In the genomic region with DNA sequence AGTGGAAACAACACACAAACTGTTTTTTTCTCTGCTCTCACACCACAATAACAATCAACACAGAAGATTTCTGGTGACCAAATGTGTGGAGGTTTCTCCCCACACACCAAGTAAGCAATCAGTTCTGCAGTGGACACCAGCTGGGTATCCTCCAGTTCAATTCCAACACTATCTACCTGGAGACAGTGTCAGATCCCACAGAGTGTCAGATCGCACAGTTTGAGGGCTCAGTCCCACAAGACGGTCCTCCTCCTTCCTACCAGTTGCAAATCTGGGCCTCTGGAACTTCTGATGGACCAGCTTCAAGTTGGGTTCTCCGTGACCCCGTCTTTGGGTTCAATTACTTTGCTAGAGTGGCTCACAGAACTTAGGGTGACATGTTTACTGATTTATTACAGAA, we compare ENCODE assay signal across 21 cellular contexts. TPM values are rescaled to one million over a fixed set of nuclear protein-coding genes. Genes with fewer than 3 reads are reported as not detected.
DNase-seq lines count a peak whose midpoint lies in the region; ATAC-seq, FAIRE-seq and TF ChIP-seq lines count a peak whose summit lies in the region.
"Had no signal": no experiment of that assay in that cellular context is flagged by ENCODE, and none has a peak within 500 bp of the region (broad histone marks: within the 10 kb centered on the region; RNA-seq: fewer than 3 reads in every experiment).

No MANE protein-coding gene starts in this region.

- H3K9ac ChIP-seq in GM12878 (ENCODE audit: control insufficient read depth, insufficient read depth, low read length), result no peak overlapping the region
- H3K9ac ChIP-seq in smooth muscle cell (ENCODE audit: low read depth), result no peak overlapping the region
- H3K9ac ChIP-seq: GM23248 had no signal

- TF ChIP-seq RAD21 in GM12878 (IDR thresholded peaks at IDR 0.05; ENCODE audit: insufficient read depth, low read depth, low read length), result no peak

- H3F3A ChIP-seq in smooth muscle cell (ENCODE audit: low read depth), result no peaks in the 10 kb centered on the region

- H3K9me3 ChIP-seq in GM12878 (replicated peaks; ENCODE audit: control insufficient read depth, insufficient read depth, low read length), result no peaks in the 10 kb centered on the region; the same call in 2 of the 3 replicates
- H3K9me3 ChIP-seq in smooth muscle cell (replicated peaks; ENCODE audit: low read depth), result no peaks in the 10 kb centered on the region
- H3K9me3 ChIP-seq: Peyer's patch, SJSA1 had no signal

- POLR2A ChIA-PET in GM12878 (lab: Charles Lee), result interaction anchor here (0.9 kb wide), 1 partner anchor 8 kb away, joined by 5 read pairs; no protein-coding TSS in a partner anchor

- TF ChIP-seq EP300 in GM12878 (IDR thresholded peaks at IDR 0.05; ENCODE audit: borderline replicate concordance in 1 of 2, control insufficient read depth in 1 of 2, low read depth in 2 of 2, low read length in 2 of 2), result no peak

- H2AFZ ChIP-seq in GM12878 (ENCODE audit: control insufficient read depth, low read depth, low read length) (no peak overlapping the region), smooth muscle cell (ENCODE audit: low read depth) (no peak overlapping the region)
- H2AFZ ChIP-seq: GM23248 had no signal

- H3K27ac ChIP-seq in GM12878 (ENCODE audit: control insufficient read depth, insufficient read depth) (no peak overlapping the region), smooth muscle cell (ENCODE audit: low read depth) (peak overlapping the region; percentile 11)
- H3K27ac ChIP-seq: C4-2B, GM23248, SJSA1 had no signal

- DNase-seq in GM12891 (ENCODE audit: insufficient read length, low spot score), result no peak
- no peak for DNase-seq in GM12878 (ENCODE audit: low read depth, low spot score)
- no peak for DNase-seq in smooth muscle cell (lab: John Stamatoyannopoulos, UW; ENCODE audit: unreplicated experiment)
- DNase-seq in DMS53 treated with DMSO at 0.1 percent for 48 hours (lab: John Stamatoyannopoulos, UW; ENCODE audit: unreplicated experiment), result no peak
- no peak for DNase-seq in DMS 273 treated with DMSO at 0.1 percent for 48 hours (lab: John Stamatoyannopoulos, UW)
- DNase-seq: ACHN, GM23248, KBM-7, NCI-H187, NCI-H2107, NCI-H2227 treated with DMSO at 0.1 percent for 48 hours, NCI-H524, NCI-H82, Peyer's patch, T-helper 17 cell had no signal

- CTCF ChIA-PET in GM12878 (lab: Yijun Ruan, JAX), result interaction anchor here (1.2 kb wide), 3 partner anchors 10 to 76 kb away, joined by 3 to 4 read pairs (median 4); no protein-coding TSS in a partner anchor

- FAIRE-seq in GM12891 (lab: Jason Lieb, UNC) (peak; percentile 61), GM12878 (lab: Jason Lieb, UNC) (no peak)

- H3K4me3 ChIP-seq in GM12878 (no peak overlapping the region), smooth muscle cell (no peak overlapping the region)
- H3K4me3 ChIP-seq: GM23248, Peyer's patch, SJSA1 had no signal

- RAD21 ChIA-PET in GM12878 (lab: Charles Lee; ENCODE audit: unreplicated experiment), result interaction anchor here (0.9 to 1.6 kb wide), 2 partner anchors 47 to 59 kb away, joined by 3 to 4 read pairs; no protein-coding TSS in a partner anchor

- H4K20me1 ChIP-seq in GM12878 (ENCODE audit: control insufficient read depth, insufficient read depth) (no peaks in the 10 kb centered on the region), smooth muscle cell (ENCODE audit: low read depth) (peaks cover 55% of the 10 kb centered on the region)

- intact Hi-C loops in GM12878 (cut with micrococcal nuclease; ENCODE audit: unreplicated experiment), result no loop called here

- no peak for TF ChIP-seq POLR2A in GM12891 (IDR thresholded peaks at IDR 0.05; ENCODE audit: low read depth, low read length)
- no peak for TF ChIP-seq POLR2A in GM12878 (IDR thresholded peaks at IDR 0.05; ENCODE audit: low read depth, low read length)

- TF ChIP-seq CTCF in GM12878 (IDR thresholded peaks at IDR 0.05 in 2 of 3, conservative IDR thresholded peaks at IDR 0.05 in 1 of 3; ENCODE audit: control insufficient read depth in 2 of 3, extremely low read depth in 1 of 3, insufficient read depth in 1 of 3, low read depth in 3 of 3, low read length in 3 of 3), result no peak
- no peak for TF ChIP-seq CTCF in smooth muscle cell (IDR thresholded peaks at IDR 0.05; ENCODE audit: borderline replicate concordance, insufficient read depth, poor library complexity, severe bottlenecking)

- no peaks in the 10 kb centered on the region for H3K27me3 ChIP-seq in GM12878 (replicated peaks in 1 of 2; ENCODE audit: control insufficient read depth in 2 of 2, insufficient read depth in 2 of 2, low read length in 1 of 2)
- H3K27me3 ChIP-seq in smooth muscle cell (ENCODE audit: low read depth), result no peaks in the 10 kb centered on the region
- H3K27me3 ChIP-seq: Peyer's patch, SJSA1 had no signal

- H3K79me2 ChIP-seq in GM12878 (ENCODE audit: control insufficient read depth, insufficient read depth, low read length), result peaks cover 77% of the 10 kb centered on the region
- peaks cover 63% of the 10 kb centered on the region for H3K79me2 ChIP-seq in smooth muscle cell (ENCODE audit: low read depth)

- SMC1A ChIA-PET in GM12878 (lab: Charles Lee; ENCODE audit: uncharacterized antibody, unreplicated experiment), result interaction anchor here (0.6 to 2.3 kb wide), 6 partner anchors 11 to 97 kb away, joined by 3 to 8 read pairs (median 4); no protein-coding TSS in a partner anchor

- H3K4me1 Mint-ChIP-seq in IgD-negative memory B cell, result peaks cover 48 to 54% (median 51%) of the 10 kb centered on the region in 3 donors

- no peaks in the 10 kb centered on the region for H3K27me3 Mint-ChIP-seq in IgD-negative memory B cell
- H3K27me3 Mint-ChIP-seq: T-helper 17 cell had no signal

- peaks cover 16% of the 10 kb centered on the region for H3K36me3 Mint-ChIP-seq in IgD-negative memory B cell

- ATAC-seq in GM12878, result no peak
- ATAC-seq in HG03159 (IDR thresholded peaks at IDR 0.05; ENCODE audit: unreplicated experiment), result no peak
- no peak for ATAC-seq in GM19351 (IDR thresholded peaks at IDR 0.05; ENCODE audit: unreplicated experiment)
- ATAC-seq: HCT116, T-helper 17 cell had no signal

- no peak overlapping the region for H3K4me2 ChIP-seq in GM12878 (ENCODE audit: control insufficient read depth, insufficient read depth)
- H3K4me2 ChIP-seq in smooth muscle cell, result no peak overlapping the region

- H3K4me1 ChIP-seq in GM12878 (ENCODE audit: control insufficient read depth, insufficient read depth, low read length) (no peaks in the 10 kb centered on the region; the same call in 1 of the 2 replicates), smooth muscle cell (ENCODE audit: low read depth) (peaks cover 7% of the 10 kb centered on the region)
- H3K4me1 ChIP-seq: Peyer's patch, SJSA1 had no signal

- BruUV-seq in GM12878 (replicated peaks; lab: Mats Ljungman, UMichigan), result no TSS peak

- in situ Hi-C loops in GM12878 (cut with MboI), result no loop called here

- H3K36me3 ChIP-seq in GM12878 (ENCODE audit: control insufficient read depth in 2 of 2, insufficient read depth in 2 of 2, low read length in 1 of 2) (no peaks in the 10 kb centered on the region; a peak in 1 of 4 replicates), smooth muscle cell (ENCODE audit: low read depth) (no peaks in the 10 kb centered on the region)
- H3K36me3 ChIP-seq: Peyer's patch had no signal

- H3K9me3 Mint-ChIP-seq in IgD-negative memory B cell, result no peaks in the 10 kb centered on the region

- WGBS in GM12878 (ENCODE audit: insufficient coverage, insufficient replicate concordance, low lambda C conversion rate, missing lambda C conversion rate), result 67% methylated on average over 4 of the region's 4 CpGs
- WGBS in smooth muscle cell (ENCODE audit: low lambda C conversion rate), result 93% methylated on average over 4 of the region's 4 CpGs

- H3K27ac Mint-ChIP-seq in IgD-negative memory B cell, result peak overlapping the region; percentile 72 to 96 (median 94)
- H3K27ac Mint-ChIP-seq: T-helper 17 cell had no signal

- peak overlapping the region in 3 of 4 donors; percentile 89 to 94 (median 90) for H3K4me3 Mint-ChIP-seq in IgD-negative memory B cell
- H3K4me3 Mint-ChIP-seq: T-helper 17 cell had no signal

TF ChIP-seq in GM12891, 5 proteins besides CTCF, POLR2A, EP300 and RAD21:
- TF ChIP-seq POLR2AphosphoS5 (IDR thresholded peaks at IDR 0.05; ENCODE audit: low read depth, low read length) (no peak), TAF1 (IDR thresholded peaks at IDR 0.05; ENCODE audit: low read depth, low read length) (no peak), SPI1 (IDR thresholded peaks at IDR 0.05; ENCODE audit: low read depth, low read length) (no peak), POU2F2 (IDR thresholded peaks at IDR 0.05; ENCODE audit: low read depth, low read length) (no peak), PAX5 (IDR thresholded peaks at IDR 0.05; ENCODE audit: insufficient read depth, low read length, severe bottlenecking) (no peak)

TF ChIP-seq in GM12878, 131 proteins besides CTCF, POLR2A, EP300 and RAD21 (continues in another document):
- no peak for TF ChIP-seq EGR1 (IDR thresholded peaks at IDR 0.05; ENCODE audit: borderline replicate concordance in 1 of 2, low read depth in 2 of 2, low read length in 2 of 2)

RNA-seq across cellular contexts. Expression of a gene that starts 9.0 kb away (rescaled TPM):
- polyA plus RNA-seq in GM12891 (2012; ENCODE audit: low read depth, missing spikeins), result 25.1 TPM
- 298 TPM for polyA plus RNA-seq in IgD-negative memory B cell
- 27.9 and 32.6 TPM in 2 replicates for total RNA-seq in GM12878 (2013; cell fraction: nucleolus; rRNA removed)
- 35.9 and 40.5 TPM in 2 replicates for total RNA-seq in GM12878 (2014; rRNA removed)
- total RNA-seq in GM12878 (2014; rRNA removed; fragmentation: Illumina TruSeq; extraction: Trizol), result 61.1 and 62.4 TPM in 2 replicates
- total RNA-seq in GM12878 (2021), result 53.0 and 54.0 TPM in 2 replicates
- 24.7 TPM for polyA plus RNA-seq in GM12878 (2011; ENCODE audit: low read depth)
- polyA plus RNA-seq in GM12878 (2011; rRNA removed), result 20.6 and 25.0 TPM in 2 replicates
- 11.5 and 15.5 TPM in 2 replicates for polyA plus RNA-seq in GM12878 (2011; cell fraction: cytosol; rRNA removed)
- 5.0 and 8.3 TPM in 2 replicates for polyA plus RNA-seq in GM12878 (2011; cell fraction: nucleus; rRNA removed)
- 32.6 and 42.6 TPM in 2 replicates for polyA plus RNA-seq in GM12878 (2012)
- 60.9 and 69.6 TPM in 2 replicates for polyA plus RNA-seq in GM12878 (2014; fragmentation: Illumina TruSeq; extraction: Trizol)
- 10 to 100 TPM; 28.7 to 30.9 TPM for polyA plus RNA-seq in GM12878 (2014; fragmentation: Nextera tagmentation; extraction: Ambion mirVana)
- 32.6 and 36.7 TPM in 2 replicates for polyA plus RNA-seq in GM12878 (2014; rRNA removed)
- 10 to 100 TPM; 46.6 to 51.8 TPM for polyA plus RNA-seq in GM12878 (2016; fragmentation: Nextera tagmentation; extraction: Ambion mirVana)
- polyA minus RNA-seq in GM12878 (2011; rRNA and poly(A)+ RNA removed), result 20.6 and 22.3 TPM in 2 replicates
- 11.2 and 13.0 TPM in 2 replicates for polyA minus RNA-seq in GM12878 (2011; cell fraction: cytosol; rRNA and poly(A)+ RNA removed)
- 4.5 and 9.9 TPM in 2 replicates for polyA minus RNA-seq in GM12878 (2011; cell fraction: nucleus; rRNA and poly(A)+ RNA removed)
- 14.7 and 17.8 TPM in 2 replicates for total RNA-seq in smooth muscle cell
- polyA plus RNA-seq in smooth muscle cell, result 15.4 and 20.6 TPM in 2 replicates
